In genomic region chr3:149906036-149906435, GRCh38 we compare ENCODE assay signal across 22 cellular contexts.
"Had no signal": no experiment of that assay in that cellular context is flagged by ENCODE, and none has a peak within 500 bp of the region (broad histone marks: within the 10 kb centered on the region; RNA-seq: fewer than 3 reads in every experiment).

No MANE protein-coding gene starts in this region.

- FAIRE-seq: colon, endothelial cell of umbilical vein, keratinocyte had no signal

- H3K27me3 ChIP-seq: dorsolateral prefrontal cortex, esophagus muscularis mucosa, foreskin keratinocyte, gastroesophageal sphincter, heart left ventricle, hepatocyte, left lung had no signal

- H3K79me2 ChIP-seq: hepatocyte had no signal

- H3K4me2 ChIP-seq: hepatocyte had no signal

- H3K4me1 ChIP-seq: foreskin keratinocyte, left lung, lower lobe of right lung had no signal

- H3K36me3 ChIP-seq: esophagus muscularis mucosa, gastroesophageal sphincter had no signal

- H2AFZ ChIP-seq: hepatocyte had no signal

- H3K9me3 ChIP-seq: esophagus muscularis mucosa, gastroesophageal sphincter, heart left ventricle, left lung, lower lobe of right lung, mucosa of descending colon had no signal

- H3K4me3 ChIP-seq: coronary artery, dorsolateral prefrontal cortex, esophagus muscularis mucosa, gastroesophageal sphincter, heart left ventricle, hepatocyte, left lung, lower lobe of right lung, mucosa of descending colon had no signal

- ATAC-seq: foreskin keratinocyte, gastroesophageal sphincter, heart left ventricle, left cardiac atrium, left lung, left ventricle myocardium superior, lower lobe of right lung, mucosa of descending colon had no signal

- DNase-seq: dermis blood vessel endothelial cell; dorsolateral prefrontal cortex; effector CD4-positive, alpha-beta T cell; effector memory CD4-positive, alpha-beta T cell; foreskin keratinocyte; heart left ventricle; hypothalamus; immature natural killer cell; left cardiac atrium; left lung; left ventricle myocardium superior; lower lobe of right lung; mesenchymal stem cell; mucosa of descending colon; naive B cell had no signal

- H3K27ac ChIP-seq: coronary artery, esophagus muscularis mucosa, foreskin keratinocyte, gastroesophageal sphincter, heart left ventricle, hepatocyte, left lung, lower lobe of right lung had no signal
